Comparison of ENCODE assay signal across 1 cellular context in the genomic region with DNA sequence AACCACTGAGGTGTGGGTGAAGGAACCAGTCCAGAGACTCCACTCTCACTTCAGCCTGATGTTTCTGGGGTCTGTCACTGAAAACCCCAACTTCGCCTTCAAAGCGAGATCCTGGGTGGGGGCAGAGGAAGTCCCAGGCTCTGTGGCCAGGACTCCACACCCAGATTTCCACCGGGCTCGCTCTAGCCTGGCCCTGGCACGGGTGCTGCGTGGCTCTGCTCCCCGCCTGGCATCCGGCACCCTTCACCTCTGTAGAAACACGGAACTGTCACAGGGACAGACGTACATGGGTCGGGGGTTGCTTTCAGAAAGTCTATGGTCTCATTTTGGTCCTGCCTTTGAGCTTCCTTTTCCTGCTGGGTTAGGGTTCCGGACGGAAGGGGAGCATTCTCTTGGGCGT.
TF ChIP-seq lines count a peak whose summit lies in the region.

No MANE protein-coding gene starts in this region.

TF ChIP-seq in IMR-90, 13 proteins besides CTCF, POLR2A, EP300 and RAD21 (continued from another document):
- TF ChIP-seq MAZ (IDR thresholded peaks at IDR 0.05; ENCODE audit: borderline replicate concordance, low read depth, low read length) (no peak), NFE2L2 (IDR thresholded peaks at IDR 0.05; ENCODE audit: low read depth, low read length) (no peak)
